26 cellular contexts compared by ENCODE assay signal in the genomic region with DNA sequence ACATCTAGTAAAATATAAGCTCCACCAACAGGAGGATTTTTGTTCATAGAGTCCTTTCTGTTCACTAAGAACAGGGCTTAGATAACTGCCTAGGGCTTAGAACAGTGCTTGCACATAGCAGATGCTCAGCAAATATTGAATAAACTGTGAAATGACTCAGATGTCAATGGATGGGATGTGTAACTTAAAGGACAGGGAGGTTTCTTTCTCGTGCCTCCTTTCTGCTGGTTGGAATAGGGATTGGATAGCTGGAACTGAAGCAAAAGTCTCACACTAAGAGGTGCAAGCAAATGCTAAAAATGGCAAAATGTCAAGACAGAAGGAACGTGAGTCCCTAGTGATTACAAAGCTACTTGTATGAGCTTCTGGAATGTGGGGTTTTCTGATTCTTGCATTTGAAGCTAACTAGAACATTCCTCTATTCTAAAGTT.
DNase-seq lines count a peak whose midpoint lies in the region; ATAC-seq and TF ChIP-seq lines count a peak whose summit lies in the region.
"Had no signal": no experiment of that assay in that cellular context is flagged by ENCODE, and none has a peak within 500 bp of the region (broad histone marks: within the 10 kb centered on the region; RNA-seq: fewer than 3 reads in every experiment).

No MANE protein-coding gene starts in this region.

- H2AFZ ChIP-seq in mesenchymal stem cell (ENCODE audit: low read depth, low read length), result no peak overlapping the region
- H2AFZ ChIP-seq in neural progenitor cell (replicated peaks), result no peak overlapping the region
- H2AFZ ChIP-seq in osteoblast (ENCODE audit: low read length), result no peak overlapping the region
- H2AFZ ChIP-seq: parathyroid adenoma had no signal

- H3K4me2 ChIP-seq in mesenchymal stem cell (ENCODE audit: low read length, poor library complexity, severe bottlenecking) (no peak overlapping the region), neural progenitor cell (no peak overlapping the region), osteoblast (ENCODE audit: insufficient read depth, low read length) (no peak overlapping the region)

- H3K9ac ChIP-seq in mesenchymal stem cell (ENCODE audit: low read length) (no peak overlapping the region), neural progenitor cell (no peak overlapping the region)
- H3K9ac ChIP-seq: parathyroid adenoma had no signal

- 13% methylated on average over 2 of the region's 2 CpGs for WGBS in mesenchymal stem cell

- H3K4me3 ChIP-seq in mesenchymal stem cell (ENCODE audit: insufficient read depth in 1 of 2, low read depth in 1 of 2, low read length in 2 of 2) (no peak overlapping the region), neural progenitor cell (no peak overlapping the region), osteoblast (ENCODE audit: insufficient read depth, low read length) (no peak overlapping the region)
- H3K4me3 ChIP-seq: HAP-1, heart right ventricle, right lobe of liver had no signal

- H3K79me2 ChIP-seq in neural progenitor cell (ENCODE audit: low read depth) (no peaks in the 10 kb centered on the region), osteoblast (ENCODE audit: insufficient read depth, low read length) (no peaks in the 10 kb centered on the region)
- H3K79me2 ChIP-seq: parathyroid adenoma had no signal

- H4K20me1 ChIP-seq in neural progenitor cell (ENCODE audit: low read depth) (no peaks in the 10 kb centered on the region), osteoblast (ENCODE audit: insufficient read depth, low read length) (no peaks in the 10 kb centered on the region)

- no peak overlapping the region for H4K91ac ChIP-seq in mesenchymal stem cell (ENCODE audit: low read length)

- peak; percentile 16 for DNase-seq in G401 (ENCODE audit: low spot score)
- peak; percentile 30 for DNase-seq in SK-MEL-5 (ENCODE audit: low read depth, low spot score)
- peak; percentile 70 for DNase-seq in mesenchymal stem cell
- DNase-seq in neural progenitor cell (ENCODE audit: low spot score), result no peak
- no peak for DNase-seq in osteoblast (ENCODE audit: insufficient read length, low spot score, missing footprints)
- DNase-seq: activated CD8-positive, alpha-beta memory T cell treated with anti-CD3 and anti-CD28 coated beads for 24 hours; activated naive CD4-positive, alpha-beta T cell; activated T-cell treated with anti-CD3 and anti-CD28 coated beads, Interleukin-2, amount 50 U/mL, for 24 hours; amniotic stem cell; central memory CD4-positive, alpha-beta T cell; erythroblast; GF-D8; heart right ventricle; KBM-7; left ventricle myocardium superior; NCI-H1694; NCI-H2171 treated with DMSO at 0.1 percent for 48 hours; right lobe of liver; stimulated activated CD4-positive, alpha-beta T cell treated with anti-CD3 and anti-CD28 coated beads, Interleukin-15, amount 100 ng/mL, for 24 hours; stimulated activated CD8-positive, alpha-beta memory T cell treated with anti-CD3 and anti-CD28 coated beads, Interleukin-4, amount 100 ng/mL, for 48 hours had no signal

- no peak overlapping the region for H2BK12ac ChIP-seq in mesenchymal stem cell (ENCODE audit: low read length in 2 of 2)

- H3K27ac Mint-ChIP-seq in neural progenitor cell, result no peak overlapping the region
- H3K27ac Mint-ChIP-seq: activated T-cell treated with anti-CD3 and anti-CD28 coated beads, Interleukin-2, amount 50 U/mL, for 24 hours had no signal

- no peak overlapping the region for H3K27ac ChIP-seq in mesenchymal stem cell (ENCODE audit: low read length, poor library complexity, severe bottlenecking)
- no peak overlapping the region for H3K27ac ChIP-seq in neural progenitor cell
- H3K27ac ChIP-seq in osteoblast (ENCODE audit: low read depth, low read length), result no peak overlapping the region
- H3K27ac ChIP-seq: heart right ventricle, parathyroid adenoma, right lobe of liver had no signal

- H3K4ac ChIP-seq in mesenchymal stem cell (ENCODE audit: low read depth in 1 of 2, low read length in 2 of 2), result no peak overlapping the region

- H2AK5ac ChIP-seq in mesenchymal stem cell (ENCODE audit: low read length, severe bottlenecking), result no peak overlapping the region

- H3F3A ChIP-seq in neural progenitor cell (ENCODE audit: low read depth), result peaks cover 12% of the 10 kb centered on the region

- peak overlapping the region in 1 of 2 experiments; percentile 45 for H3K18ac ChIP-seq in mesenchymal stem cell (ENCODE audit: low read depth in 1 of 2, low read length in 2 of 2)

- TF ChIP-seq CTCF in neural progenitor cell (IDR thresholded peaks at IDR 0.05) (no peak), osteoblast (IDR thresholded peaks at IDR 0.05; ENCODE audit: extremely low read depth, low read depth, low read length) (no peak)

- H3K27me3 Mint-ChIP-seq in neural progenitor cell (ENCODE audit: insufficient read depth, low read depth), result no peaks in the 10 kb centered on the region
- H3K27me3 Mint-ChIP-seq: activated T-cell treated with anti-CD3 and anti-CD28 coated beads, Interleukin-2, amount 50 U/mL, for 24 hours had no signal

- no peaks in the 10 kb centered on the region for H3K79me1 ChIP-seq in mesenchymal stem cell (replicated peaks; ENCODE audit: low read length, poor library complexity, severe bottlenecking)

- no peak overlapping the region for H2BK15ac ChIP-seq in mesenchymal stem cell (ENCODE audit: low read depth, poor library complexity, severe bottlenecking)

- H2BK120ac ChIP-seq in mesenchymal stem cell (ENCODE audit: low read depth, low read length), result no peak overlapping the region

- no peaks in the 10 kb centered on the region for H3K36me3 Mint-ChIP-seq in neural progenitor cell

- H3K36me3 ChIP-seq in mesenchymal stem cell (ENCODE audit: control insufficient read depth in 1 of 2, insufficient read depth in 2 of 2, low read depth in 1 of 2, low read length in 2 of 2), result no peaks in the 10 kb centered on the region
- H3K36me3 ChIP-seq in neural progenitor cell, result no peaks in the 10 kb centered on the region
- no peaks in the 10 kb centered on the region for H3K36me3 ChIP-seq in osteoblast (ENCODE audit: insufficient read depth, low read length)
- H3K36me3 ChIP-seq: HAP-1, heart right ventricle, right lobe of liver had no signal

- in situ Hi-C loops in G401 (cut with HindIII; ENCODE audit: low sequenced_read_pairs) (no loop called here), SK-MEL-5 (cut with HindIII; ENCODE audit: low pct_unique_long_range_greater_than_20kb, low sequenced_read_pairs) (no loop called here)

- H3K27me3 ChIP-seq in mesenchymal stem cell (ENCODE audit: control insufficient read depth in 1 of 2, insufficient read depth in 1 of 2, low read length in 2 of 2), result no peaks in the 10 kb centered on the region
- H3K27me3 ChIP-seq in neural progenitor cell, result no peaks in the 10 kb centered on the region
- H3K27me3 ChIP-seq in osteoblast (ENCODE audit: insufficient read depth, low read length), result peaks cover 5% of the 10 kb centered on the region
- H3K27me3 ChIP-seq: right lobe of liver had no signal

- H4K8ac ChIP-seq in mesenchymal stem cell (ENCODE audit: low read length), result no peak overlapping the region

- H3K4me3 Mint-ChIP-seq in neural progenitor cell, result no peak overlapping the region
- H3K4me3 Mint-ChIP-seq: activated T-cell treated with anti-CD3 and anti-CD28 coated beads, Interleukin-2, amount 50 U/mL, for 24 hours; nephron had no signal

- peak; percentile 85 for ATAC-seq in esophagus mucosa
- ATAC-seq in HG03342 (IDR thresholded peaks at IDR 0.05; ENCODE audit: unreplicated experiment), result no peak
- ATAC-seq: heart right ventricle, left ventricle myocardium superior, right lobe of liver, Right ventricle myocardium inferior had no signal

- no peak overlapping the region for H3K14ac ChIP-seq in mesenchymal stem cell (ENCODE audit: low read length in 2 of 2)

- peaks cover 31% of the 10 kb centered on the region for H3K4me1 Mint-ChIP-seq in neural progenitor cell

- no peak overlapping the region for H3K23ac ChIP-seq in mesenchymal stem cell (ENCODE audit: low read length in 2 of 2)

- H3K9me3 ChIP-seq in mesenchymal stem cell (ENCODE audit: control insufficient read depth, low read length) (no peaks in the 10 kb centered on the region), neural progenitor cell (ENCODE audit: low read depth) (no peaks in the 10 kb centered on the region), osteoblast (ENCODE audit: low read depth, low read length) (no peaks in the 10 kb centered on the region)
- H3K9me3 ChIP-seq: HAP-1, heart right ventricle, right lobe of liver had no signal

- H3K4me1 ChIP-seq in mesenchymal stem cell (ENCODE audit: control insufficient read depth, insufficient read depth, low read depth, low read length) (no peaks in the 10 kb centered on the region), neural progenitor cell (peaks cover 33% of the 10 kb centered on the region), osteoblast (ENCODE audit: insufficient read depth, low read length) (no peaks in the 10 kb centered on the region)
- H3K4me1 ChIP-seq: heart right ventricle, parathyroid adenoma, right lobe of liver had no signal

- H2BK5ac ChIP-seq in mesenchymal stem cell (ENCODE audit: low read depth, low read length, poor library complexity, severe bottlenecking), result no peak overlapping the region

- no peaks in the 10 kb centered on the region for H3K9me3 Mint-ChIP-seq in neural progenitor cell
- H3K9me3 Mint-ChIP-seq: activated T-cell treated with anti-CD3 and anti-CD28 coated beads, Interleukin-2, amount 50 U/mL, for 24 hours; nephron had no signal

Comparison
In these comparisons a context has a peak if more than half of its experiments do, and no peak if none do; other contexts are left out.
1. DNase-seq: peak in G401 (single experiment), SK-MEL-5 (single experiment) and mesenchymal stem cell (single experiment); none in neural progenitor cell (single experiment) and osteoblast (single experiment).